ENCODE assay signal across 31 cellular contexts in genomic region chr7:113010377-113010776, GRCh38.
"Had no signal": no experiment of that assay in that cellular context is flagged by ENCODE, and none has a peak within 500 bp of the region (broad histone marks: within the 10 kb centered on the region; RNA-seq: fewer than 3 reads in every experiment).

No MANE protein-coding gene starts in this region.

- H3K4me1 ChIP-seq: gastrocnemius medialis, lower lobe of right lung, parathyroid adenoma, psoas muscle, uterus had no signal

- H3K27me3 ChIP-seq: brain microvascular endothelial cell, dorsolateral prefrontal cortex, gastrocnemius medialis, uterus had no signal

- ATAC-seq: gastrocnemius medialis; lower lobe of right lung; naive thymus-derived CD8-positive, alpha-beta T cell; psoas muscle; stimulated activated memory B cell treated with anti-CD40 and anti-IgM and Interleukin-4, amounts not matched to agents 10 μg/mL and 1 μg/mL and 100 μg/mL, for 72 hours; stimulated activated naive CD8-positive, alpha-beta T cell treated with anti-CD3 and anti-CD28 coated beads, Interleukin-15, amount 100 ng/mL, for 72 hours; WTC11 had no signal

- H3K4me2 ChIP-seq: smooth muscle cell had no signal

- H2AFZ ChIP-seq: parathyroid adenoma had no signal

- FAIRE-seq: astrocyte, kidney had no signal

- H3K36me3 ChIP-seq: brain microvascular endothelial cell, gastrocnemius medialis, lower lobe of right lung, uterus had no signal

- H3K4me3 ChIP-seq: coronary artery, dorsolateral prefrontal cortex, gastrocnemius medialis, lower lobe of right lung, psoas muscle, smooth muscle cell, uterus had no signal

- H3K27ac ChIP-seq: brain microvascular endothelial cell, coronary artery, dorsolateral prefrontal cortex, gastrocnemius medialis, lower lobe of right lung, parathyroid adenoma, psoas muscle, uterus had no signal

- H3K9ac ChIP-seq: parathyroid adenoma had no signal

- H3K9me3 ChIP-seq: gastrocnemius medialis, lower lobe of right lung, psoas muscle, uterus had no signal

- H3K79me2 ChIP-seq: parathyroid adenoma had no signal

- DNase-seq: activated CD4-positive, alpha-beta memory T cell treated with anti-CD3 and anti-CD28 coated beads, Interleukin-2, amount 10 ng/mL, durations not matched to agents 7 days and 5 days; activated CD4-positive, alpha-beta T cell treated with anti-CD3 and anti-CD28 coated beads for 1 hour; activated CD4-positive, alpha-beta T cell treated with anti-CD3 and anti-CD28 coated beads, Interleukin-2, amount 10 ng/mL, durations not matched to agents 7 days and 5 days; activated CD8-positive, alpha-beta memory T cell treated with anti-CD3 and anti-CD28 coated beads, Interleukin-2, amount 50 U/mL, for 48 hours; activated gamma-delta T cell; activated naive CD4-positive, alpha-beta T cell treated with anti-CD3 and anti-CD28 coated beads, Interleukin-2, amount 10 ng/mL, durations not matched to agents 7 days and 5 days; activated naive CD8-positive, alpha-beta T cell treated with anti-CD3 and anti-CD28 coated beads, Interleukin-2, amount 10 ng/mL, durations not matched to agents 7 days and 5 days; activated T-cell treated with anti-CD3 and anti-CD28 coated beads, Interleukin-2, amount 50 U/mL, for 24 hours; brain microvascular endothelial cell; dorsolateral prefrontal cortex; effector memory CD4-positive, alpha-beta T cell; gastrocnemius medialis; hippocampal formation; kidney; lower lobe of right lung; mesenchymal stem cell; naive thymus-derived CD8-positive, alpha-beta T cell; occipital lobe; psoas muscle; stimulated activated CD4-positive, alpha-beta T cell treated with anti-CD3 and anti-CD28 coated beads, Interleukin-1b, Interleukin-23, amount 100 ng/mL, for 48 hours; stimulated activated CD4-positive, alpha-beta T cell treated with anti-CD3 and anti-CD28 coated beads, Interleukin-4, amount 100 ng/mL, for 4 hours; stimulated activated CD8-positive, alpha-beta memory T cell treated with anti-CD3 and anti-CD28 coated beads, Interleukin-4, amount 100 ng/mL, for 48 hours; stimulated activated naive CD8-positive, alpha-beta T cell treated with anti-CD3 and anti-CD28 coated beads, Interleukin-15, amount 100 ng/mL, for 72 hours; substantia nigra; uterus had no signal
